ENCODE assay signal across 10 cellular contexts in genomic region chr12:15701721-15702156, GRCh38.
DNase-seq lines count a peak whose midpoint lies in the region; ATAC-seq and TF ChIP-seq lines count a peak whose summit lies in the region.
"Had no signal": no experiment of that assay in that cellular context is flagged by ENCODE, and none has a peak within 500 bp of the region (broad histone marks: within the 10 kb centered on the region; RNA-seq: fewer than 3 reads in every experiment).

No MANE protein-coding gene starts in this region.

- POLR2A ChIA-PET in BJ (lab: Charles Lee) = no interaction called here

- no peak for TF ChIP-seq POLR2A in erythroblast (IDR thresholded peaks at IDR 0.05; ENCODE audit: low read length)

- H3K27me3 Mint-ChIP-seq in osteocyte (ENCODE audit: unreplicated experiment) = no peaks in the 10 kb centered on the region

- no peaks in the 10 kb centered on the region for H3K27me3 ChIP-seq in BJ (ENCODE audit: control insufficient read depth, insufficient read depth, low read length)

- ATAC-seq in GM21447 (IDR thresholded peaks at IDR 0.05; ENCODE audit: unreplicated experiment) = no peak

- intact Hi-C loops in posterior vena cava (cut with DNase I) = no loop called here

- peaks cover 93% of the 10 kb centered on the region for H3K4me1 Mint-ChIP-seq in osteocyte (ENCODE audit: unreplicated experiment)

- H3K36me3 ChIP-seq in BJ (ENCODE audit: control insufficient read depth, insufficient read depth, low read length) = no peaks in the 10 kb centered on the region

- H3K4me3 ChIP-seq in BJ (ENCODE audit: low read depth, low read length) = no peak overlapping the region

- H3K4me3 Mint-ChIP-seq in osteocyte (ENCODE audit: unreplicated experiment) = peak overlapping the region; percentile 46

- H3K27ac Mint-ChIP-seq in osteocyte (ENCODE audit: unreplicated experiment) = peak overlapping the region; percentile 92

- peak; percentile 74 for DNase-seq in BJ (ENCODE audit: low read depth)
- DNase-seq in NCI-H226 = peak; percentile 8
- DNase-seq in erythroblast (lab: John Stamatoyannopoulos, UW) = peak; percentile 25 to 45
- no peak for DNase-seq in osteocyte (ENCODE audit: extremely low spot score, unreplicated experiment)
- no peak for DNase-seq in stimulated activated CD4-positive, alpha-beta T cell treated with anti-CD3 and anti-CD28 coated beads, Interleukin-2, amount 100 ng/mL, for 48 hours
- DNase-seq in posterior vena cava (ENCODE audit: low spot score) = no peak
- DNase-seq in GOT3 (lab: John Stamatoyannopoulos, UW) = no peak
- DNase-seq: activated CD8-positive, alpha-beta memory T cell treated with anti-CD3 and anti-CD28 coated beads for 24 hours; NCI-H1436 had no signal

- no peak for TF ChIP-seq CTCF in BJ (IDR thresholded peaks at IDR 0.05; ENCODE audit: insufficient read depth, low read depth, low read length)
- no peak for TF ChIP-seq CTCF in osteocyte (IDR thresholded peaks at IDR 0.05)

- CTCF ChIA-PET in BJ (lab: Yijun Ruan, JAX) = no interaction called here

- peaks cover 20% of the 10 kb centered on the region for H3K36me3 Mint-ChIP-seq in osteocyte (ENCODE audit: unreplicated experiment)

- H3K9me3 Mint-ChIP-seq in osteocyte (ENCODE audit: unreplicated experiment) = no peaks in the 10 kb centered on the region

Comparison
In these comparisons a context has a peak if more than half of its experiments do, and no peak if none do; other contexts are left out.
1. DNase-seq: peak in BJ (single experiment), NCI-H226 (single experiment) and erythroblast (2 of 2); none in osteocyte (single experiment), stimulated activated CD4-positive, alpha-beta T cell treated with anti-CD3 and anti-CD28 coated beads, Interleukin-2, amount 100 ng/mL, for 48 hours (0 of 2), posterior vena cava (single experiment) and GOT3 (single experiment).